15 cellular contexts compared by ENCODE assay signal in genomic region chrX:9379697-9380551, GRCh38.
A peak's percentile ranks its signal among the peaks of the same experiment; 100 is the strongest.
DNase-seq lines count a peak whose midpoint lies in the region; ATAC-seq, FAIRE-seq and TF ChIP-seq lines count a peak whose summit lies in the region.
"Had no signal": no experiment of that assay in that cellular context is flagged by ENCODE, and none has a peak within 500 bp of the region (broad histone marks: within the 10 kb centered on the region; RNA-seq: fewer than 3 reads in every experiment).

No MANE protein-coding gene starts in this region.

- DNase-seq in HepG2 (ENCODE audit: low spot score) (peak; percentile 16), right lobe of liver (no peak), NCI-H146 (lab: John Stamatoyannopoulos, UW) (peak; percentile 18), epithelial cell of esophagus (ENCODE audit: low read depth) (peak; percentile 86), AML-193 (lab: John Stamatoyannopoulos, UW) (no peak), upper lobe of left lung (no peak)
- no peak for DNase-seq in stimulated activated CD4-positive, alpha-beta T cell treated with anti-CD3 and anti-CD28 coated beads, Interleukin-12 subunit alpha, Interleukin-12 subunit beta, amount 100 ng/mL, for 4 hours
- DNase-seq: activated CD4-positive, alpha-beta T cell treated with anti-CD3 and anti-CD28 coated beads, Interleukin-2, amount 50 U/mL, for 48 hours; activated naive CD8-positive, alpha-beta T cell treated with anti-CD3 and anti-CD28 coated beads, Interleukin-2, amount 50 U/mL, for 24 hours; C1 segment of cervical spinal cord; NCI-H1436 treated with DMSO at 0.1 percent for 48 hours; stimulated activated CD4-positive, alpha-beta T cell treated with anti-CD3 and anti-CD28 coated beads, Interleukin-15, amount 100 ng/mL, for 24 hours had no signal

- H3K9me3 ChIP-seq in HepG2 (ENCODE audit: low read length) (no peaks in the 10 kb centered on the region), right lobe of liver (no peaks in the 10 kb centered on the region), upper lobe of left lung (no peaks in the 10 kb centered on the region)

- no peak overlapping the region for H3K9ac ChIP-seq in HepG2 (ENCODE audit: insufficient read depth, low read depth, low read length)

- POLR2A ChIA-PET in HepG2 (lab: Yijun Ruan, JAX) = no interaction called here

- H2AFZ ChIP-seq in HepG2 (ENCODE audit: low read length) = no peak overlapping the region

- ATAC-seq in HepG2 (no peak; the same call in 2 of the 3 replicates), right lobe of liver (no peak), HG03571 (IDR thresholded peaks at IDR 0.05; ENCODE audit: unreplicated experiment) (no peak), upper lobe of left lung (ENCODE audit: low FRiP score in 2 of 2) (no peak)
- ATAC-seq: activated naive CD8-positive, alpha-beta T cell treated with anti-CD3 and anti-CD28 coated beads, Interleukin-2, amount 50 U/mL, for 24 hours; stimulated activated memory B cell treated with anti-CD40 and anti-IgM and Interleukin-4, amounts not matched to agents 10 μg/mL and 1 μg/mL and 100 μg/mL, for 72 hours had no signal

- H3K4me2 ChIP-seq in HepG2 (ENCODE audit: low read depth, low read length) = no peak overlapping the region

- TF ChIP-seq CTCF in HepG2 (CRISPR knock-in tag; IDR thresholded peaks at IDR 0.05) = no peak
- no peak for TF ChIP-seq CTCF in right lobe of liver (IDR thresholded peaks at IDR 0.05)
- no peak for TF ChIP-seq CTCF in epithelial cell of esophagus (IDR thresholded peaks at IDR 0.05; ENCODE audit: insufficient read depth, low read depth, low read length, missing control alignments)
- TF ChIP-seq CTCF in upper lobe of left lung (IDR thresholded peaks at IDR 0.05) = no peak

- WGBS in HepG2 (ENCODE audit: low lambda C conversion rate) = 5% methylated on average over 3 of the region's 10 CpGs
- 66% methylated on average over 6 of the region's 10 CpGs for WGBS in right lobe of liver (ENCODE audit: insufficient coverage, low coverage, low lambda C conversion rate, missing lambda C conversion rate)
- WGBS in upper lobe of left lung, 2 donors = 79 to 85% methylated on average over 8 to 10 of the region's 10 CpGs

- CTCF ChIA-PET in HepG2 (lab: Yijun Ruan, JAX; ENCODE audit: low intra/inter-chr PET ratio, low total read pairs) = no interaction called here

- H3K27ac ChIP-seq in HepG2 (ENCODE audit: extremely low read length, insufficient read depth, low read length) = no peak overlapping the region
- no peak overlapping the region for H3K27ac ChIP-seq in right lobe of liver
- H3K27ac ChIP-seq in upper lobe of left lung = no peak overlapping the region

- no peaks in the 10 kb centered on the region for H3K36me3 ChIP-seq in HepG2 (replicated peaks in 1 of 2; ENCODE audit: control insufficient read depth in 1 of 2, insufficient read depth in 2 of 2, low read length in 2 of 2)
- no peaks in the 10 kb centered on the region for H3K36me3 ChIP-seq in right lobe of liver
- H3K36me3 ChIP-seq in upper lobe of left lung = no peaks in the 10 kb centered on the region

- H3K4me1 ChIP-seq in HepG2 (ENCODE audit: insufficient read depth, low read length) = peaks cover 10% of the 10 kb centered on the region; the same call in 1 of the 2 replicates
- H3K4me1 ChIP-seq in right lobe of liver = no peaks in the 10 kb centered on the region
- H3K4me1 ChIP-seq in upper lobe of left lung = no peaks in the 10 kb centered on the region

- TF ChIP-seq POLR2A in HepG2 (IDR thresholded peaks at IDR 0.05; ENCODE audit: insufficient read depth in 1 of 2, low read depth in 2 of 2, low read length in 2 of 2) (no peak), right lobe of liver (IDR thresholded peaks at IDR 0.05) (no peak), upper lobe of left lung (IDR thresholded peaks at IDR 0.05) (no peak)

- intact Hi-C loops in HepG2 (cut with micrococcal nuclease; ENCODE audit: unreplicated experiment) (no loop called here), right lobe of liver (cut with DNase I) (no loop called here)

- BruUV-seq in HepG2 (replicated peaks; lab: Mats Ljungman, UMichigan) = no TSS peak

- no peak for FAIRE-seq in HepG2 (lab: Jason Lieb, UNC)
- FAIRE-seq: islet of Langerhans had no signal

- no peak overlapping the region for H3K4me3 ChIP-seq in HepG2 (replicated peaks in 1 of 3; ENCODE audit: insufficient read depth in 1 of 3, low read depth in 2 of 3, low read length in 3 of 3)
- H3K4me3 ChIP-seq in right lobe of liver = no peak overlapping the region
- H3K4me3 ChIP-seq in epithelial cell of esophagus (ENCODE audit: low read length) = no peak overlapping the region
- H3K4me3 ChIP-seq in upper lobe of left lung = no peak overlapping the region

- H3K79me2 ChIP-seq in HepG2 (ENCODE audit: insufficient read depth, low read length) = no peaks in the 10 kb centered on the region

- in situ Hi-C loops in HepG2 (cut with HindIII; ENCODE audit: extremely low pct_ligation_motif_present, low pct_unique_long_range_greater_than_20kb) = no loop called here

- TF ChIP-seq EP300 in HepG2 (IDR thresholded peaks at IDR 0.05; ENCODE audit: low read depth in 2 of 2, low read length in 2 of 2) (no peak), HepG2 (CRISPR knock-in tag; IDR thresholded peaks at IDR 0.05; ENCODE audit: borderline replicate concordance) (no peak), upper lobe of left lung (IDR thresholded peaks at IDR 0.05) (no peak)

- no peaks in the 10 kb centered on the region for H4K20me1 ChIP-seq in HepG2 (ENCODE audit: insufficient read depth, low read length)

- no peak for TF ChIP-seq RAD21 in HepG2 (CRISPR knock-in tag; IDR thresholded peaks at IDR 0.05)

- H3K27me3 ChIP-seq in HepG2 (ENCODE audit: control insufficient read depth in 1 of 2, insufficient read depth in 2 of 2, low read length in 2 of 2) (no peaks in the 10 kb centered on the region), right lobe of liver (no peaks in the 10 kb centered on the region), upper lobe of left lung (no peaks in the 10 kb centered on the region)

TF ChIP-seq in HepG2, 621 proteins besides CTCF, POLR2A, EP300 and RAD21:
- no peak for TF ChIP-seq ZNF136 (CRISPR knock-in tag; IDR thresholded peaks at IDR 0.05; ENCODE audit: low read depth)
- TF ChIP-seq ZNF180 (CRISPR knock-in tag; IDR thresholded peaks at IDR 0.05; ENCODE audit: borderline replicate concordance, low read depth) = no peak
- TF ChIP-seq SOX13 (IDR thresholded peaks at IDR 0.05) = no peak
- TF ChIP-seq SOX13 (CRISPR knock-in tag; conservative IDR thresholded peaks at IDR 0.05 in 1 of 2, IDR thresholded peaks at IDR 0.05 in 1 of 2) = peak in 1 of 2 experiments; percentile 13; a peak in 1 of 4 replicates
- peak; percentile 52 for TF ChIP-seq FOSL2 (CRISPR knock-in tag; IDR thresholded peaks at IDR 0.05)
- TF ChIP-seq, protein P1, sequence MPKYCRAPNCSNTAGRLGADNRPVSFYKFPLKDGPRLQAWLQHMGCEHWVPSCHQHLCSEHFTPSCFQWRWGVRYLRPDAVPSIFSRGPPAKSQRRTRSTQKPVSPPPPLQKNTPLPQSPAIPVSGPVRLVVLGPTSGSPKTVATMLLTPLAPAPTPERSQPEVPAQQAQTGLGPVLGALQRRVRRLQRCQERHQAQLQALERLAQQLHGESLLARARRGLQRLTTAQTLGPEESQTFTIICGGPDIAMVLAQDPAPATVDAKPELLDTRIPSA (CRISPR knock-in tag; IDR thresholded peaks at IDR 0.05; ENCODE audit: borderline replicate concordance) = no peak
- no peak for TF ChIP-seq MAFG (CRISPR knock-in tag; IDR thresholded peaks at IDR 0.05)

Comparison
In these comparisons a context has a peak if more than half of its experiments do, and no peak if none do; other contexts are left out.
1. DNase-seq: peak in HepG2 (single experiment), NCI-H146 (single experiment) and epithelial cell of esophagus (single experiment); none in right lobe of liver (0 of 3), stimulated activated CD4-positive, alpha-beta T cell treated with anti-CD3 and anti-CD28 coated beads, Interleukin-12 subunit alpha, Interleukin-12 subunit beta, amount 100 ng/mL, for 4 hours (single experiment), AML-193 (0 of 2) and upper lobe of left lung (0 of 2).